ENCODE assay signal across 23 cellular contexts in genomic region chr4:111204807-111205206, GRCh38.
"Had no signal": no experiment of that assay in that cellular context is flagged by ENCODE, and none has a peak within 500 bp of the region (broad histone marks: within the 10 kb centered on the region; RNA-seq: fewer than 3 reads in every experiment).

No MANE protein-coding gene starts in this region.

- H3K4me1 ChIP-seq: adrenal gland, prostate gland, right atrium auricular region, tibial nerve, uterus had no signal

- H3K27me3 Mint-ChIP-seq: activated naive CD4-positive, alpha-beta T cell treated with anti-CD3 and anti-CD28 coated beads, Interleukin-2, amount 50 U/mL, for 24 hours; dendritic cell treated with granulocyte-macrophage colony-stimulating factor and Interleukin-4, amounts not matched to agents 40 ng/mL and 50 ng/mL, for 4 days had no signal

- H3K9me3 ChIP-seq: adrenal gland, prostate gland, right atrium auricular region, tibial nerve, uterus had no signal

- ATAC-seq: esophagus mucosa; left lobe of liver; stimulated activated naive CD8-positive, alpha-beta T cell treated with anti-CD3 and anti-CD28 coated beads, Interleukin-15, Interleukin-2, amounts not matched to agents 100 U/mL and 50 U/mL, for 24 hours had no signal

- H3K27me3 ChIP-seq: adrenal gland, cardiac muscle cell, right atrium auricular region, tibial nerve, uterus had no signal

- DNase-seq: activated CD4-positive, alpha-beta T cell treated with anti-CD3 and anti-CD28 coated beads for 1 hour; activated CD8-positive, alpha-beta memory T cell treated with anti-CD3 and anti-CD28 coated beads for 24 hours; activated gamma-delta T cell; adrenal gland; effector CD8-positive, alpha-beta T cell; hippocampal formation; occipital lobe; stimulated activated naive CD8-positive, alpha-beta T cell treated with anti-CD3 and anti-CD28 coated beads, Interleukin-15, Interleukin-2, amounts not matched to agents 100 U/mL and 50 U/mL, for 24 hours; substantia nigra; uterus; WERI-Rb-1 had no signal

- H3K27ac ChIP-seq: adrenal gland, cardiac muscle cell, prostate gland, right atrium auricular region, skin epidermis, tibial nerve, uterus, WERI-Rb-1 had no signal

- H3K4me3 ChIP-seq: adrenal gland, cardiac muscle cell, lung, prostate gland, right atrium auricular region, skin epidermis, tibial nerve, uterus had no signal

- H3K4me1 Mint-ChIP-seq: activated naive CD4-positive, alpha-beta T cell treated with anti-CD3 and anti-CD28 coated beads, Interleukin-2, amount 50 U/mL, for 24 hours had no signal

- H3K9me3 Mint-ChIP-seq: activated naive CD4-positive, alpha-beta T cell treated with anti-CD3 and anti-CD28 coated beads, Interleukin-2, amount 50 U/mL, for 24 hours; dendritic cell treated with granulocyte-macrophage colony-stimulating factor and Interleukin-4, amounts not matched to agents 40 ng/mL and 50 ng/mL, for 4 days; T-helper 1 cell treated with Interleukin-12 subunit alpha and Interleukin-12 subunit beta and Interleukin-4 antibody, amounts not matched to agents 30 μg/mL and 1 μg/mL, for 36 hours had no signal

- H3K36me3 ChIP-seq: adrenal gland, cardiac muscle cell, prostate gland, right atrium auricular region, tibial nerve, uterus, WERI-Rb-1 had no signal

- H3K4me3 Mint-ChIP-seq: activated naive CD4-positive, alpha-beta T cell treated with anti-CD3 and anti-CD28 coated beads, Interleukin-2, amount 50 U/mL, for 24 hours; dendritic cell treated with granulocyte-macrophage colony-stimulating factor and Interleukin-4, amounts not matched to agents 40 ng/mL and 50 ng/mL, for 4 days; T-helper 1 cell treated with Interleukin-12 subunit alpha and Interleukin-12 subunit beta and Interleukin-4 antibody, amounts not matched to agents 30 μg/mL and 1 μg/mL, for 36 hours had no signal

- H3K27ac Mint-ChIP-seq: activated naive CD4-positive, alpha-beta T cell treated with anti-CD3 and anti-CD28 coated beads, Interleukin-2, amount 50 U/mL, for 24 hours; dendritic cell treated with granulocyte-macrophage colony-stimulating factor and Interleukin-4, amounts not matched to agents 40 ng/mL and 50 ng/mL, for 4 days; T-helper 1 cell treated with Interleukin-12 subunit alpha and Interleukin-12 subunit beta and Interleukin-4 antibody, amounts not matched to agents 30 μg/mL and 1 μg/mL, for 36 hours had no signal

- H3K36me3 Mint-ChIP-seq: activated naive CD4-positive, alpha-beta T cell treated with anti-CD3 and anti-CD28 coated beads, Interleukin-2, amount 50 U/mL, for 24 hours had no signal

- FAIRE-seq: keratinocyte had no signal
